In genomic region chr7:30352169-30352568, GRCh38 we compare ENCODE assay signal across 16 cellular contexts.
DNase-seq lines count a peak whose midpoint lies in the region; ATAC-seq and TF ChIP-seq lines count a peak whose summit lies in the region.
"Had no signal": no experiment of that assay in that cellular context is flagged by ENCODE, and none has a peak within 500 bp of the region (broad histone marks: within the 10 kb centered on the region; RNA-seq: fewer than 3 reads in every experiment).

No MANE protein-coding gene starts in this region.

- H2AFZ ChIP-seq in HCT116 (ENCODE audit: low read depth, low read length, poor library complexity, severe bottlenecking) (no peak overlapping the region), neural progenitor cell (replicated peaks) (no peak overlapping the region)

- no TSS peak for BruUV-seq in HCT116 (replicated peaks; lab: Mats Ljungman, UMichigan)

- H3K36me3 ChIP-seq in HCT116 (ENCODE audit: control insufficient read depth in 1 of 2, insufficient read depth in 2 of 2, low read length in 2 of 2): no peaks in the 10 kb centered on the region
- H3K36me3 ChIP-seq in neural progenitor cell: no peaks in the 10 kb centered on the region
- H3K36me3 ChIP-seq: cardiac muscle cell, vagina had no signal

- intact Hi-C loops in activated CD8-positive, alpha-beta T cell treated with anti-CD3 and anti-CD28 coated beads for 36 hours (cut with micrococcal nuclease): loop anchor here (5.0 kb wide), 1 partner anchor 75 kb away; no protein-coding TSS in a partner anchor
- intact Hi-C loops in HCT116 (cut with micrococcal nuclease): no loop called here

- H3K4me1 Mint-ChIP-seq in activated CD8-positive, alpha-beta T cell treated with anti-CD3 and anti-CD28 coated beads for 36 hours (ENCODE audit: low read depth): peaks cover 33% of the 10 kb centered on the region
- H3K4me1 Mint-ChIP-seq in activated CD8-positive, alpha-beta T cell treated with anti-CD3 and anti-CD28 coated beads, Interleukin-2, amount 10 ng/mL, durations not matched to agents 7 days and 5 days (ENCODE audit: low read depth): peaks cover 34% of the 10 kb centered on the region
- peaks cover 3% of the 10 kb centered on the region for H3K4me1 Mint-ChIP-seq in neural progenitor cell

- no peaks in the 10 kb centered on the region for H3K27me3 ChIP-seq in HCT116 (ENCODE audit: insufficient read depth, low read length)
- no peaks in the 10 kb centered on the region for H3K27me3 ChIP-seq in neural progenitor cell
- H3K27me3 ChIP-seq: cardiac muscle cell, neutrophil, vagina had no signal

- RAD21 ChIA-PET in HCT116 (lab: Charles Lee; ENCODE audit: low non-redundant PET in 1 of 2, low total read pairs in 2 of 2, uncharacterized antibody in 2 of 2, unreplicated experiment in 2 of 2): no interaction called here

- CTCF ChIA-PET in activated CD8-positive, alpha-beta T cell treated with anti-CD3 and anti-CD28 coated beads for 36 hours (lab: Charles Lee): interaction anchor here (0.7 to 8.9 kb wide), 14 partner anchors 9 to 211 kb away, joined by 3 to 96 read pairs (median 5); partner anchors contain the start of gene ZNRF2
- CTCF ChIA-PET in activated CD8-positive, alpha-beta T cell treated with anti-CD3 and anti-CD28 coated beads, Interleukin-2, amount 10 ng/mL, durations not matched to agents 7 days and 5 days (lab: Charles Lee): interaction anchor here (0.7 to 7.7 kb wide), 17 partner anchors 9 to 212 kb away, joined by 3 to 135 read pairs (median 4); no protein-coding TSS in a partner anchor
- CTCF ChIA-PET in HCT116 (lab: Charles Lee): interaction anchor here (1.3 kb wide), 1 partner anchor 76 kb away, joined by 4 read pairs; no protein-coding TSS in a partner anchor

- H4K20me1 ChIP-seq in HCT116 (ENCODE audit: insufficient read depth): no peaks in the 10 kb centered on the region
- no peaks in the 10 kb centered on the region for H4K20me1 ChIP-seq in neural progenitor cell (ENCODE audit: low read depth)

- H3K4me3 Mint-ChIP-seq in activated CD8-positive, alpha-beta T cell treated with anti-CD3 and anti-CD28 coated beads for 36 hours: no peak overlapping the region
- H3K4me3 Mint-ChIP-seq in activated CD8-positive, alpha-beta T cell treated with anti-CD3 and anti-CD28 coated beads, Interleukin-2, amount 10 ng/mL, durations not matched to agents 7 days and 5 days: no peak overlapping the region
- H3K4me3 Mint-ChIP-seq in neural progenitor cell: no peak overlapping the region
- H3K4me3 Mint-ChIP-seq: stimulated activated naive CD8-positive, alpha-beta T cell treated with anti-CD3 and anti-CD28 coated beads, Interleukin-15, Interleukin-2, amounts not matched to agents 100 ng/mL and 50 ng/mL, for 24 hours had no signal

- POLR2A ChIA-PET in activated CD8-positive, alpha-beta T cell treated with anti-CD3 and anti-CD28 coated beads for 36 hours (lab: Charles Lee): interaction anchor here (0.9 to 1.4 kb wide), 2 partner anchors 67 to 73 kb away, joined by 3 to 5 read pairs; partner anchors contain the start of gene ZNRF2
- POLR2A ChIA-PET in activated CD8-positive, alpha-beta T cell treated with anti-CD3 and anti-CD28 coated beads, Interleukin-2, amount 10 ng/mL, durations not matched to agents 7 days and 5 days (lab: Charles Lee): interaction anchor here (1.1 kb wide), 1 partner anchor 30 kb away, joined by 4 read pairs; no protein-coding TSS in a partner anchor
- POLR2A ChIA-PET in HCT116 (lab: Charles Lee): no interaction called here

- H3K27ac ChIP-seq in HCT116 (ENCODE audit: low read depth, low read length): no peak overlapping the region
- H3K27ac ChIP-seq in neural progenitor cell: peak overlapping the region; percentile 59
- H3K27ac ChIP-seq: cardiac muscle cell, KMS-11, vagina had no signal

- no peaks in the 10 kb centered on the region for H3K9me3 Mint-ChIP-seq in activated CD8-positive, alpha-beta T cell treated with anti-CD3 and anti-CD28 coated beads for 36 hours
- H3K9me3 Mint-ChIP-seq in activated CD8-positive, alpha-beta T cell treated with anti-CD3 and anti-CD28 coated beads, Interleukin-2, amount 10 ng/mL, durations not matched to agents 7 days and 5 days (ENCODE audit: insufficient read depth): no peaks in the 10 kb centered on the region
- H3K9me3 Mint-ChIP-seq in neural progenitor cell: no peaks in the 10 kb centered on the region
- H3K9me3 Mint-ChIP-seq: activated naive CD4-positive, alpha-beta T cell treated with anti-CD3 and anti-CD28 coated beads, Interleukin-2, amount 50 U/mL, for 72 hours; stimulated activated naive CD8-positive, alpha-beta T cell treated with anti-CD3 and anti-CD28 coated beads, Interleukin-15, Interleukin-2, amounts not matched to agents 100 ng/mL and 50 ng/mL, for 24 hours had no signal

- in situ Hi-C loops in SK-MEL-5 (cut with HindIII; ENCODE audit: low pct_unique_long_range_greater_than_20kb, low sequenced_read_pairs): no loop called here

- no peaks in the 10 kb centered on the region for H3K9me2 ChIP-seq in HCT116 (ENCODE audit: insufficient read depth)

- H3K79me2 ChIP-seq in HCT116 (ENCODE audit: insufficient read depth, low read length): peaks cover 8% of the 10 kb centered on the region; the same call in 1 of the 2 replicates
- peaks cover 82% of the 10 kb centered on the region for H3K79me2 ChIP-seq in neural progenitor cell (ENCODE audit: low read depth)

- ATAC-seq in activated CD8-positive, alpha-beta T cell treated with anti-CD3 and anti-CD28 coated beads for 36 hours: no peak
- no peak for ATAC-seq in activated CD8-positive, alpha-beta T cell treated with anti-CD3 and anti-CD28 coated beads, Interleukin-2, amount 10 ng/mL, durations not matched to agents 7 days and 5 days
- ATAC-seq in HCT116 (no peak), HG03460 (IDR thresholded peaks at IDR 0.05; ENCODE audit: unreplicated experiment) (no peak)
- ATAC-seq: activated naive CD4-positive, alpha-beta T cell treated with anti-CD3 and anti-CD28 coated beads, Interleukin-2, amount 50 U/mL, for 72 hours had no signal

- H3K9ac ChIP-seq in HCT116 (ENCODE audit: low read length) (no peak overlapping the region), neural progenitor cell (no peak overlapping the region)
- H3K9ac ChIP-seq: KMS-11 had no signal

- no peak for TF ChIP-seq POLR2A in HCT116 (IDR thresholded peaks at IDR 0.05; ENCODE audit: borderline replicate concordance, extremely low read depth, insufficient read depth, insufficient read length)

- TF ChIP-seq CTCF in activated CD8-positive, alpha-beta T cell treated with anti-CD3 and anti-CD28 coated beads for 36 hours (IDR thresholded peaks at IDR 0.05): peak; percentile 57
- TF ChIP-seq CTCF in HCT116 (IDR thresholded peaks at IDR 0.05 in 2 of 3, conservative IDR thresholded peaks at IDR 0.05 in 1 of 3; ENCODE audit: borderline replicate concordance in 1 of 3, insufficient read depth in 1 of 3, low read depth in 2 of 3, low read length in 2 of 3) (peak in 2 of 3 experiments; percentile 35 to 37; a peak in 2 of 6 replicates), neural progenitor cell (IDR thresholded peaks at IDR 0.05) (no peak)

- H3K4me1 ChIP-seq in HCT116 (ENCODE audit: control insufficient read depth in 1 of 2, insufficient read depth in 2 of 2, low read length in 2 of 2): peaks cover 20 to 24% of the 10 kb centered on the region in 2 experiments
- H3K4me1 ChIP-seq in neural progenitor cell: peaks cover 73% of the 10 kb centered on the region

- H3K4me2 ChIP-seq in HCT116 (ENCODE audit: low read length) (no peak overlapping the region), neural progenitor cell (no peak overlapping the region)
- H3K4me2 ChIP-seq: KMS-11 had no signal

- H3K27ac Mint-ChIP-seq in activated CD8-positive, alpha-beta T cell treated with anti-CD3 and anti-CD28 coated beads for 36 hours: no peak overlapping the region
- no peak overlapping the region for H3K27ac Mint-ChIP-seq in activated CD8-positive, alpha-beta T cell treated with anti-CD3 and anti-CD28 coated beads, Interleukin-2, amount 10 ng/mL, durations not matched to agents 7 days and 5 days
- H3K27ac Mint-ChIP-seq in neural progenitor cell: no peak overlapping the region

- H3K4me3 ChIP-seq in HCT116 (replicated peaks in 1 of 2; ENCODE audit: low read depth in 1 of 2, low read length in 2 of 2) (no peak overlapping the region), neural progenitor cell (no peak overlapping the region)
- H3K4me3 ChIP-seq: cardiac muscle cell, vagina had no signal

- no peaks in the 10 kb centered on the region for H3K27me3 Mint-ChIP-seq in activated CD8-positive, alpha-beta T cell treated with anti-CD3 and anti-CD28 coated beads for 36 hours
- H3K27me3 Mint-ChIP-seq in activated CD8-positive, alpha-beta T cell treated with anti-CD3 and anti-CD28 coated beads, Interleukin-2, amount 10 ng/mL, durations not matched to agents 7 days and 5 days (ENCODE audit: low read depth): no peaks in the 10 kb centered on the region
- H3K27me3 Mint-ChIP-seq in neural progenitor cell (ENCODE audit: insufficient read depth, low read depth): no peaks in the 10 kb centered on the region
- H3K27me3 Mint-ChIP-seq: stimulated activated naive CD8-positive, alpha-beta T cell treated with anti-CD3 and anti-CD28 coated beads, Interleukin-15, Interleukin-2, amounts not matched to agents 100 ng/mL and 50 ng/mL, for 24 hours had no signal

- H3K36me3 Mint-ChIP-seq in activated CD8-positive, alpha-beta T cell treated with anti-CD3 and anti-CD28 coated beads for 36 hours (ENCODE audit: low read depth): peaks cover 3% of the 10 kb centered on the region
- H3K36me3 Mint-ChIP-seq in activated CD8-positive, alpha-beta T cell treated with anti-CD3 and anti-CD28 coated beads, Interleukin-2, amount 10 ng/mL, durations not matched to agents 7 days and 5 days (ENCODE audit: low read depth): peaks cover 5% of the 10 kb centered on the region
- H3K36me3 Mint-ChIP-seq in neural progenitor cell: peaks cover 5% of the 10 kb centered on the region

- no peak for DNase-seq in activated CD8-positive, alpha-beta T cell treated with anti-CD3 and anti-CD28 coated beads for 36 hours
- DNase-seq in activated CD8-positive, alpha-beta T cell treated with anti-CD3 and anti-CD28 coated beads, Interleukin-2, amount 10 ng/mL, durations not matched to agents 7 days and 5 days: no peak
- DNase-seq in HCT116 (ENCODE audit: low read depth, low spot score) (no peak), SK-MEL-5 (ENCODE audit: low read depth, low spot score) (peak; percentile 52), neural progenitor cell (ENCODE audit: low spot score) (no peak), NCI-H1092 (lab: John Stamatoyannopoulos, UW) (no peak), KG1 (lab: John Stamatoyannopoulos, UW) (no peak)
- DNase-seq: NCI-H187 treated with DMSO at 0.1 percent for 48 hours, NCI-H774 had no signal

- H3K9me3 ChIP-seq in HCT116 (ENCODE audit: control insufficient read depth in 1 of 2, insufficient read depth in 1 of 2, low read depth in 1 of 2, low read length in 2 of 2) (no peaks in the 10 kb centered on the region), neural progenitor cell (ENCODE audit: low read depth) (no peaks in the 10 kb centered on the region)
- H3K9me3 ChIP-seq: neutrophil, vagina had no signal

- peaks cover 22% of the 10 kb centered on the region for H3F3A ChIP-seq in neural progenitor cell (ENCODE audit: low read depth)

- TF ChIP-seq RAD21 in HCT116 (IDR thresholded peaks at IDR 0.05; ENCODE audit: low read depth): peak; percentile 52

TF ChIP-seq in HCT116, 20 proteins besides CTCF, POLR2A, EP300 and RAD21 (continues in another document):
- TF ChIP-seq ZFX (IDR thresholded peaks at IDR 0.05) (no peak), CBX3 (IDR thresholded peaks at IDR 0.05; ENCODE audit: low read depth) (no peak)
